ENCODE assay signal across 30 cellular contexts in the genomic region with DNA sequence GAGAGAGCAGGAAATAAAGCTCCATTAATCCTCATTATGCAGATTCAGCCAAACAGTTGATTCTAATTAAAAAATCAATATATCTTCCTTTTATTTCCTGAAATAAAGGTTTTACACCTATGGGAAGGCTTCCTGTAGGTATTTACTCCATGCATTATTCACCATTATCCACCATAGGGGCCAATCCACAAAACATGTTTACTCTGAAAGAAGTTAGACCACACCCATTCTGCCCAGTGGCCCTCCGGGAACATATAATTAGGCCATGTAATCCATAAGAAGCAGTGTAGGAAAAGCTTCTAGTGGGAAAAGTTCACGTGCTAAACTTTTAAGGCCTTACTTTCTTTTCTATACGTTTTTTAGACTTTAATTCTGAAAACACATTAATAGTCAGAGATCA. TPM values are rescaled to one million over a fixed set of nuclear protein-coding genes. Genes with fewer than 3 reads are reported as not detected.
A peak's percentile ranks its signal among the peaks of the same experiment; 100 is the strongest.
DNase-seq lines count a peak whose midpoint lies in the region; ATAC-seq and TF ChIP-seq lines count a peak whose summit lies in the region.
"Had no signal": no experiment of that assay in that cellular context is flagged by ENCODE, and none has a peak within 500 bp of the region (broad histone marks: within the 10 kb centered on the region; RNA-seq: fewer than 3 reads in every experiment).

No MANE protein-coding gene starts in this region.

- H3K23me2 ChIP-seq in H9 (ENCODE audit: insufficient read length, low read depth, low read length, poor library complexity, severe bottlenecking), result no peaks in the 10 kb centered on the region

- H3K4me2 ChIP-seq in H9 (ENCODE audit: insufficient read depth, insufficient read length, low read length), result no peak overlapping the region

- H3K4me1 Mint-ChIP-seq in H9, result peaks cover 27 to 34% of the 10 kb centered on the region in 2 experiments
- peaks cover 32% of the 10 kb centered on the region for H3K4me1 Mint-ChIP-seq in mesothelial cell of epicardium
- H3K4me1 Mint-ChIP-seq: activated naive CD4-positive, alpha-beta T cell treated with anti-CD3 and anti-CD28 coated beads, Interleukin-2, amount 10 ng/mL, durations not matched to agents 7 days and 5 days; activated T-helper 17 cell treated with anti-CD3 and anti-CD28 coated beads, Interleukin-2, amount 50 U/mL, for 72 hours; stimulated activated naive CD8-positive, alpha-beta T cell treated with anti-CD3 and anti-CD28 coated beads, Interleukin-15, amount 100 ng/mL, for 72 hours had no signal

- H3K9ac ChIP-seq in H9 (ENCODE audit: extremely low read depth, insufficient read length, low read length), result no peak overlapping the region
- H3K9ac ChIP-seq: GM23248 had no signal

- H3T11ph ChIP-seq in H9 (ENCODE audit: low read length), result no peak overlapping the region

- H2BK120ac ChIP-seq in H9 (ENCODE audit: low read depth, low read length, poor library complexity, severe bottlenecking), result no peak overlapping the region

- H3K56ac ChIP-seq in H9 (ENCODE audit: insufficient read length, low read depth, low read length), result no peak overlapping the region

- H4K5ac ChIP-seq in H9 (ENCODE audit: insufficient read length, low read depth, low read length), result no peak overlapping the region

- no peak overlapping the region for H3K18ac ChIP-seq in H9 (ENCODE audit: insufficient read length, low read depth, low read length)

- H3K4ac ChIP-seq in H9 (ENCODE audit: low read depth, low read length), result no peak overlapping the region

- H3K14ac ChIP-seq in H9 (ENCODE audit: insufficient read depth, low read length), result no peak overlapping the region

- H2BK5ac ChIP-seq in H9 (ENCODE audit: insufficient read length, low read length), result no peak overlapping the region

- no peaks in the 10 kb centered on the region for H3K79me2 ChIP-seq in H9 (ENCODE audit: insufficient read depth, low read length)

- H3K27me3 Mint-ChIP-seq in H9 (ENCODE audit: low read depth) (no peaks in the 10 kb centered on the region), mesothelial cell of epicardium (ENCODE audit: low read depth) (no peaks in the 10 kb centered on the region)
- H3K27me3 Mint-ChIP-seq: activated naive CD4-positive, alpha-beta T cell treated with anti-CD3 and anti-CD28 coated beads, Interleukin-2, amount 10 ng/mL, durations not matched to agents 7 days and 5 days; activated T-helper 17 cell treated with anti-CD3 and anti-CD28 coated beads, Interleukin-2, amount 50 U/mL, for 72 hours; CD4-positive, CD25-positive, alpha-beta regulatory T cell; IgD-negative memory B cell; stimulated activated naive CD8-positive, alpha-beta T cell treated with anti-CD3 and anti-CD28 coated beads, Interleukin-15, amount 100 ng/mL, for 72 hours had no signal

- H2AFZ ChIP-seq in H9 (ENCODE audit: low read length), result no peak overlapping the region
- H2AFZ ChIP-seq: GM23248 had no signal

- H3K4me3 Mint-ChIP-seq in H9 (no peak overlapping the region), mesothelial cell of epicardium (no peak overlapping the region)
- H3K4me3 Mint-ChIP-seq: activated naive CD4-positive, alpha-beta T cell treated with anti-CD3 and anti-CD28 coated beads, Interleukin-2, amount 10 ng/mL, durations not matched to agents 7 days and 5 days; activated T-helper 17 cell treated with anti-CD3 and anti-CD28 coated beads, Interleukin-2, amount 50 U/mL, for 72 hours; CD4-positive, CD25-positive, alpha-beta regulatory T cell; HFFc6; IgD-negative memory B cell; stimulated activated naive CD8-positive, alpha-beta T cell treated with anti-CD3 and anti-CD28 coated beads, Interleukin-15, amount 100 ng/mL, for 72 hours had no signal

- H3K4me1 ChIP-seq in H9 (ENCODE audit: insufficient read depth, low read length), result no peaks in the 10 kb centered on the region; the same call in 1 of the 2 replicates
- H3K4me1 ChIP-seq: gastrocnemius medialis, SJCRH30, vagina had no signal

- H3K79me1 ChIP-seq in H9 (ENCODE audit: insufficient read depth, low read depth, low read length, poor library complexity, severe bottlenecking), result no peaks in the 10 kb centered on the region

- no peak overlapping the region for H3K23ac ChIP-seq in H9 (ENCODE audit: insufficient read length, low read depth, low read length)

- H3K9me3 ChIP-seq in H9 (ENCODE audit: control insufficient read depth, low read depth, low read length), result no peaks in the 10 kb centered on the region
- H3K9me3 ChIP-seq: body of pancreas, gastrocnemius medialis, SJCRH30, vagina had no signal

- H3K27ac Mint-ChIP-seq in H9 (peak overlapping the region; percentile 25 to 94 (median 69); a peak in 5 of 7 replicates), mesothelial cell of epicardium (peak overlapping the region; percentile 13)
- H3K27ac Mint-ChIP-seq: activated naive CD4-positive, alpha-beta T cell treated with anti-CD3 and anti-CD28 coated beads, Interleukin-2, amount 10 ng/mL, durations not matched to agents 7 days and 5 days; activated T-helper 17 cell treated with anti-CD3 and anti-CD28 coated beads, Interleukin-2, amount 50 U/mL, for 72 hours; CD4-positive, CD25-positive, alpha-beta regulatory T cell; HFFc6; IgD-negative memory B cell had no signal

- H4K91ac ChIP-seq in H9 (ENCODE audit: insufficient read length, low read depth, low read length), result no peak overlapping the region

- DNase-seq in NCI-H2081 (lab: John Stamatoyannopoulos, UW) (peak; percentile 25 to 30), NCI-H2081 treated with DMSO at 0.1 percent for 48 hours (lab: John Stamatoyannopoulos, UW) (no peak), H9 (no peak), NCI-H748 treated with DMSO at 0.1 percent for 48 hours (lab: John Stamatoyannopoulos, UW) (peak; percentile 85), mesothelial cell of epicardium (ENCODE audit: low spot score in 2 of 2, unreplicated experiment in 2 of 2) (no peak), left lobe of liver (ENCODE audit: low spot score) (no peak), NCI-H1694 treated with DMSO at 0.1 percent for 48 hours (lab: John Stamatoyannopoulos, UW) (no peak)
- DNase-seq: activated CD4-positive, alpha-beta T cell treated with anti-CD3 and anti-CD28 coated beads for 4 hours; activated naive CD4-positive, alpha-beta T cell treated with anti-CD3 and anti-CD28 coated beads, Interleukin-2, amount 10 ng/mL, durations not matched to agents 7 days and 5 days; AML-193; body of pancreas; CD4-positive, CD25-positive, alpha-beta regulatory T cell; cerebellar nuclear complex; gastrocnemius medialis; GM23248; HFFc6; NCI-H1092; NCI-H2171 treated with DMSO at 0.1 percent for 48 hours; NCI-H774; posterior cingulate gyrus; right cardiac atrium; SJCRH30; stimulated activated CD4-positive, alpha-beta T cell treated with anti-CD3 and anti-CD28 coated beads, Interleukin-2, amount 100 ng/mL, for 48 hours; stimulated activated naive CD8-positive, alpha-beta T cell treated with anti-CD3 and anti-CD28 coated beads, Interleukin-15, amount 100 ng/mL, for 72 hours; SW 1271 had no signal

- H2AK5ac ChIP-seq in H9 (ENCODE audit: insufficient read length, low read length), result no peak overlapping the region

- H2BK20ac ChIP-seq in H9 (ENCODE audit: low read depth, low read length, poor library complexity, severe bottlenecking), result no peak overlapping the region

- H3K36me3 Mint-ChIP-seq in H9 (ENCODE audit: insufficient read depth in 1 of 3, low read depth in 3 of 3), result peaks cover 0 to 16% (median 7%) of the 10 kb centered on the region in 3 experiments; a peak in 6 of 7 replicates
- peaks cover 15% of the 10 kb centered on the region for H3K36me3 Mint-ChIP-seq in mesothelial cell of epicardium
- H3K36me3 Mint-ChIP-seq: CD4-positive, CD25-positive, alpha-beta regulatory T cell; IgD-negative memory B cell had no signal

- H4K20me1 ChIP-seq in H9 (ENCODE audit: control insufficient read depth, insufficient read depth, insufficient read length), result no peaks in the 10 kb centered on the region

- TF ChIP-seq CTCF in H9 (conservative IDR thresholded peaks at IDR 0.05), result no peak
- no peak for TF ChIP-seq CTCF in mesothelial cell of epicardium (IDR thresholded peaks at IDR 0.05; ENCODE audit: unreplicated experiment)

- ATAC-seq in left lobe of liver (no peak), GM18511 (IDR thresholded peaks at IDR 0.05; ENCODE audit: unreplicated experiment) (no peak)
- ATAC-seq: activated T-helper 17 cell treated with anti-CD3 and anti-CD28 coated beads, Interleukin-2, amount 50 U/mL, for 72 hours; body of pancreas; gastrocnemius medialis; right cardiac atrium; stimulated activated naive CD8-positive, alpha-beta T cell treated with anti-CD3 and anti-CD28 coated beads, Interleukin-15, amount 100 ng/mL, for 72 hours had no signal

- WGBS in H9 (ENCODE audit: extremely low coverage, insufficient read length, low lambda C conversion rate), result no CpG with 5 or more reads among the region's 3 CpGs

- no peak overlapping the region for H2BK12ac ChIP-seq in H9 (ENCODE audit: insufficient read length, low read depth, low read length)

- no peak overlapping the region for H2BK15ac ChIP-seq in H9 (ENCODE audit: low read depth, low read length)

- no peak overlapping the region for H4K8ac ChIP-seq in H9 (replicated peaks; ENCODE audit: insufficient read length, low read depth, low read length)

- no peaks in the 10 kb centered on the region for H3K27me3 ChIP-seq in H9 (ENCODE audit: insufficient read depth, low read length)
- H3K27me3 ChIP-seq: body of pancreas, gastrocnemius medialis, SJCRH30, vagina had no signal

- H3K9me3 Mint-ChIP-seq in H9, result no peaks in the 10 kb centered on the region
- H3K9me3 Mint-ChIP-seq in mesothelial cell of epicardium, result no peaks in the 10 kb centered on the region
- H3K9me3 Mint-ChIP-seq: activated naive CD4-positive, alpha-beta T cell treated with anti-CD3 and anti-CD28 coated beads, Interleukin-2, amount 10 ng/mL, durations not matched to agents 7 days and 5 days; activated T-helper 17 cell treated with anti-CD3 and anti-CD28 coated beads, Interleukin-2, amount 50 U/mL, for 72 hours; CD4-positive, CD25-positive, alpha-beta regulatory T cell; HFFc6; IgD-negative memory B cell; stimulated activated naive CD8-positive, alpha-beta T cell treated with anti-CD3 and anti-CD28 coated beads, Interleukin-15, amount 100 ng/mL, for 72 hours had no signal

- no peak overlapping the region for H3K27ac ChIP-seq in H9 (ENCODE audit: insufficient read length, low read depth, low read length)
- H3K27ac ChIP-seq: body of pancreas, gastrocnemius medialis, GM23248, SJCRH30, vagina, VCaP had no signal

RNA-seq across cellular contexts. Expression of gene SAT1, which starts 57.7 kb away (rescaled TPM):
- 55.2 and 62.2 TPM in 2 replicates for total RNA-seq in H9 (2021)
- total RNA-seq in mesothelial cell of epicardium, result 225 to 236 TPM (median 233 TPM) in 3 replicates
- total RNA-seq in left lobe of liver, result 227 TPM

Comparison
In these comparisons a context has a peak if more than half of its experiments do, and no peak if none do; other contexts are left out.
1. DNase-seq: peak in NCI-H2081 (2 of 2) and NCI-H748 treated with DMSO at 0.1 percent for 48 hours (single experiment); none in NCI-H2081 treated with DMSO at 0.1 percent for 48 hours (single experiment), H9 (single experiment), mesothelial cell of epicardium (0 of 2), left lobe of liver (single experiment) and NCI-H1694 treated with DMSO at 0.1 percent for 48 hours (single experiment).